26 cellular contexts compared by ENCODE assay signal in genomic region chr1:119626146-119626545, GRCh38.
"Had no signal": no experiment of that assay in that cellular context is flagged by ENCODE, and none has a peak within 500 bp of the region (broad histone marks: within the 10 kb centered on the region; RNA-seq: fewer than 3 reads in every experiment).

No MANE protein-coding gene starts in this region.

- H3K4me1 Mint-ChIP-seq: activated CD4-positive, alpha-beta memory T cell treated with anti-CD3 and anti-CD28 coated beads, Interleukin-2, amount 10 ng/mL, durations not matched to agents 7 days and 5 days; activated CD4-positive, alpha-beta T cell treated with anti-CD3 and anti-CD28 coated beads, Interleukin-2, amount 10 ng/mL, durations not matched to agents 7 days and 5 days; activated T-helper 17 cell treated with anti-CD3 and anti-CD28 coated beads, Interleukin-2, amount 50 U/mL, for 72 hours; naive B cell; T-helper 17 cell had no signal

- H3K27ac Mint-ChIP-seq: activated CD4-positive, alpha-beta memory T cell treated with anti-CD3 and anti-CD28 coated beads, Interleukin-2, amount 10 ng/mL, durations not matched to agents 7 days and 5 days; activated CD4-positive, alpha-beta T cell treated with anti-CD3 and anti-CD28 coated beads, Interleukin-2, amount 10 ng/mL, durations not matched to agents 7 days and 5 days; activated T-helper 17 cell treated with anti-CD3 and anti-CD28 coated beads, Interleukin-2, amount 50 U/mL, for 72 hours; mesothelial cell of epicardium; naive B cell; T-helper 17 cell; WTC11 had no signal

- ATAC-seq: activated T-cell treated with anti-CD3 and anti-CD28 coated beads, Interleukin-2, amount 50 U/mL, for 4 hours; activated T-helper 17 cell treated with anti-CD3 and anti-CD28 coated beads, Interleukin-2, amount 50 U/mL, for 72 hours; pancreas; right lobe of liver; T-helper 17 cell; WTC11 had no signal

- H3K4me2 ChIP-seq: hepatocyte had no signal

- H3K27ac ChIP-seq: hepatocyte, pancreas, right lobe of liver, testis had no signal

- H2AFZ ChIP-seq: hepatocyte had no signal

- H3K4me3 Mint-ChIP-seq: activated CD4-positive, alpha-beta memory T cell treated with anti-CD3 and anti-CD28 coated beads, Interleukin-2, amount 10 ng/mL, durations not matched to agents 7 days and 5 days; activated CD4-positive, alpha-beta T cell treated with anti-CD3 and anti-CD28 coated beads, Interleukin-2, amount 10 ng/mL, durations not matched to agents 7 days and 5 days; activated T-cell treated with anti-CD3 and anti-CD28 coated beads, Interleukin-2, amount 50 U/mL, for 4 hours; activated T-helper 17 cell treated with anti-CD3 and anti-CD28 coated beads, Interleukin-2, amount 50 U/mL, for 72 hours; mesothelial cell of epicardium; naive B cell; neural crest cell; T-helper 17 cell; WTC11 had no signal

- H3K27me3 ChIP-seq: hepatocyte, pancreas, right lobe of liver, testis, upper lobe of left lung had no signal

- H3K9me3 Mint-ChIP-seq: activated CD4-positive, alpha-beta memory T cell treated with anti-CD3 and anti-CD28 coated beads, Interleukin-2, amount 10 ng/mL, durations not matched to agents 7 days and 5 days; activated CD4-positive, alpha-beta T cell treated with anti-CD3 and anti-CD28 coated beads, Interleukin-2, amount 10 ng/mL, durations not matched to agents 7 days and 5 days; activated T-cell treated with anti-CD3 and anti-CD28 coated beads, Interleukin-2, amount 50 U/mL, for 4 hours; activated T-helper 17 cell treated with anti-CD3 and anti-CD28 coated beads, Interleukin-2, amount 50 U/mL, for 72 hours; mesothelial cell of epicardium; neural crest cell; WTC11 had no signal

- H3K9me3 ChIP-seq: pancreas, right lobe of liver, testis, upper lobe of left lung had no signal

- H3K4me3 ChIP-seq: hepatocyte, pancreas, right lobe of liver, testis, upper lobe of left lung had no signal

- FAIRE-seq: colon, frontal cortex, pancreas had no signal

- DNase-seq: activated CD4-positive, alpha-beta memory T cell treated with anti-CD3 and anti-CD28 coated beads, Interleukin-2, amount 10 ng/mL, durations not matched to agents 7 days and 5 days; activated CD4-positive, alpha-beta T cell treated with anti-CD3 and anti-CD28 coated beads for 1 hour; activated CD4-positive, alpha-beta T cell treated with anti-CD3 and anti-CD28 coated beads, Interleukin-2, amount 10 ng/mL, durations not matched to agents 7 days and 5 days; activated CD8-positive, alpha-beta memory T cell treated with anti-CD3 and anti-CD28 coated beads, Interleukin-2, amount 50 U/mL, for 48 hours; activated gamma-delta T cell treated with Interleukin-2 at 50 U/mL for 16 hours; activated naive CD4-positive, alpha-beta T cell treated with anti-CD3 and anti-CD28 coated beads, Interleukin-2, amount 50 U/mL, for 16 hours; activated T-cell treated with anti-CD3 and anti-CD28 coated beads, Interleukin-2, amount 50 U/mL, for 4 hours; amygdala; effector memory CD4-positive, alpha-beta T cell; naive B cell; nucleus accumbens; pancreas; right lobe of liver; stimulated activated CD4-positive, alpha-beta T cell treated with anti-CD3 and anti-CD28 coated beads, Interleukin-2, amount 100 ng/mL, for 48 hours; stimulated activated naive CD4-positive, alpha-beta T cell treated with Interleukin-2 at 50 U/mL for 16 hours; T-helper 17 cell; T1000; testis; upper lobe of left lung had no signal

- H3K36me3 Mint-ChIP-seq: naive B cell had no signal
